In the genomic region with DNA sequence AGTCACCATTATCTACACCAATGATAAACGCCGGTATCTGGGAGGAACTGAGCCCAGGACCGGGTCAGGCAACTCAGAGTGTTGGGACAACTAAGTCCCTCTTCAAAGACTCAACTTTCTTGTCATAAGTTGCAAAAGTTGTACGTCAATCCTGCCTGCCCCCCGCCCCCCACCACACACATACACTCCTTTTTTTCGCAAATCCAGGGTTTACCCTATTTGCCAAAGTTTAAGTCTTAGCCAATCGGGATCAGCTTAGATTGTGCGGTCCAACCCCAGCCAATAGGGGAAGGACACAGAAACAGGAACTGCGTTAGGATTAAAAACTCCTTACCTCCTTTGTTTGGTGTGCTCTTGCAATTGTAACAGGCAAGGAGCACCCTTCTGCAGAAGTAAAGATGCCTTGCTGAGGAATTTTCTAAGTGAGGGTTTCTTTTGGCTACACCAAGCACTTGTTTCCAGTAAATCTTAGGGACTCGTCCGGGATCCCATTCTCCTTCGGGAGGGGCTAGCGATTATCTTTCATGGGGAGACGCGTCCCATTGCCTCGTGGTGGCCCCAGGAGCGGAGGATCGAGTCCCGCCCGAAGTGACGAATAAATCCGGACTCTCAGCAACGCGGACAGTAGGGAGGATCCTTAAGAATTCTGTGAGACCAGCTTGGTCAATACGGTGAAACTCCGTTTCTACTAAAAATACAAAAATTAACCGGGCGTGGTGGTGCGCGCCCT, we compare ENCODE assay signal across 8 cellular contexts.
DNase-seq lines count a peak whose midpoint lies in the region; ATAC-seq, FAIRE-seq and TF ChIP-seq lines count a peak whose summit lies in the region.

No MANE protein-coding gene starts in this region.

- FAIRE-seq in small intestine (lab: Jason Lieb, UNC), result no peak

- no peaks in the 10 kb centered on the region for H3K9me3 ChIP-seq in HUES6 (ENCODE audit: control insufficient read depth, insufficient read depth, low read depth, low read length)
- H3K9me3 ChIP-seq in small intestine (ENCODE audit: control insufficient read depth, low read depth), result no peaks in the 10 kb centered on the region

- H3K4me1 ChIP-seq in HUES6 (ENCODE audit: control insufficient read depth, insufficient read depth, low read length), result peaks cover 8% of the 10 kb centered on the region
- no peaks in the 10 kb centered on the region for H3K4me1 ChIP-seq in small intestine (ENCODE audit: control insufficient read depth in 2 of 2, insufficient read depth in 1 of 2, low read depth in 1 of 2, low read length in 1 of 2)

- H3K9ac ChIP-seq in HUES6 (ENCODE audit: low read length), result peak overlapping the region; percentile 92

- peak; percentile 89 for DNase-seq in ELR (ENCODE audit: low read depth)
- peak; percentile 85 for DNase-seq in SKM-1 treated with dmso at 0.1 percent for 144 hours (lab: John Stamatoyannopoulos, UW; ENCODE audit: unreplicated experiment)
- peak; percentile 94 for DNase-seq in cardiac fibroblast (ENCODE audit: low read depth in 2 of 2)
- peak; percentile 91 for DNase-seq in islet precursor cell
- DNase-seq in small intestine, result peak; percentile 70
- no peak for DNase-seq in COR-L47 (lab: John Stamatoyannopoulos, UW)

- H3K27ac ChIP-seq in HUES6 (ENCODE audit: low read depth, low read length), result peak overlapping the region; percentile 33
- peak overlapping the region in 1 of 2 donors; percentile 82 for H3K27ac ChIP-seq in small intestine (ENCODE audit: low read depth in 1 of 2, low read length in 1 of 2)

- peak overlapping the region; percentile 97 for H3K4me3 ChIP-seq in HUES6 (ENCODE audit: low read depth, low read length)
- H3K4me3 ChIP-seq in cardiac fibroblast (replicated peaks in 1 of 2; ENCODE audit: low read depth in 2 of 2, low read length in 2 of 2), result peak overlapping the region; percentile 75 to 92
- peak overlapping the region; percentile 51 to 88 for H3K4me3 ChIP-seq in small intestine (ENCODE audit: low read depth in 1 of 2, low read length in 2 of 2)

- 2 to 4% (median 3%) methylated on average over 30 of the region's 30 CpGs for WGBS in small intestine, 3 donors

- ATAC-seq in GM21515 (IDR thresholded peaks at IDR 0.05; ENCODE audit: unreplicated experiment), result peak; percentile 30

- TF ChIP-seq CTCF in cardiac fibroblast (IDR thresholded peaks at IDR 0.05; ENCODE audit: low read depth, low read length), result no peak

- H3K36me3 ChIP-seq in HUES6 (ENCODE audit: control insufficient read depth, insufficient read depth, low read length), result no peaks in the 10 kb centered on the region
- H3K36me3 ChIP-seq in small intestine (ENCODE audit: control insufficient read depth in 2 of 2, insufficient read depth in 2 of 2, low read length in 2 of 2), result no peaks in the 10 kb centered on the region

- H3K27me3 ChIP-seq in HUES6 (ENCODE audit: control insufficient read depth, insufficient read depth, low read length) (no peaks in the 10 kb centered on the region), small intestine (ENCODE audit: control insufficient read depth in 2 of 2, insufficient read depth in 2 of 2, low read length in 2 of 2) (no peaks in the 10 kb centered on the region)
